26 cellular contexts compared by ENCODE assay signal in genomic region chr4:18813771-18814170, GRCh38.
A peak's percentile ranks its signal among the peaks of the same experiment; 100 is the strongest.
DNase-seq lines count a peak whose midpoint lies in the region; ATAC-seq, FAIRE-seq and TF ChIP-seq lines count a peak whose summit lies in the region.
"Had no signal": no experiment of that assay in that cellular context is flagged by ENCODE, and none has a peak within 500 bp of the region (broad histone marks: within the 10 kb centered on the region; RNA-seq: fewer than 3 reads in every experiment).

No MANE protein-coding gene starts in this region.

- no peaks in the 10 kb centered on the region for H4K20me1 ChIP-seq in K562 (replicated peaks; ENCODE audit: control insufficient read depth, insufficient read depth, low read length)
- H4K20me1 ChIP-seq: BLaER1 treated with 17β-estradiol and CSF1 and Interleukin-3, amounts not matched to agents 10 nM and 100 nM had no signal

- H2AFZ ChIP-seq in K562 (ENCODE audit: low read depth, low read length) = no peak overlapping the region

- TF ChIP-seq POLR2A in A549 (IDR thresholded peaks at IDR 0.05; ENCODE audit: low read length) (no peak), K562 (conservative IDR thresholded peaks at IDR 0.05) (no peak)

- no peaks in the 10 kb centered on the region for H3K36me3 ChIP-seq in K562 (ENCODE audit: control insufficient read depth, insufficient read depth, low read length)
- H3K36me3 ChIP-seq: BLaER1 treated with 17β-estradiol and CSF1 and Interleukin-3, amounts not matched to agents 10 nM and 100 nM had no signal

- H3K27me3 Mint-ChIP-seq in Calu3 (ENCODE audit: unreplicated experiment) = no peaks in the 10 kb centered on the region
- no peaks in the 10 kb centered on the region for H3K27me3 Mint-ChIP-seq in activated T-cell treated with anti-CD3 and anti-CD28 coated beads, Interleukin-2, amount 50 U/mL, for 72 hours (ENCODE audit: low read depth)
- H3K27me3 Mint-ChIP-seq: B cell; CD4-positive, alpha-beta T cell had no signal

- no peaks in the 10 kb centered on the region for H3K79me2 ChIP-seq in K562 (ENCODE audit: control insufficient read depth, insufficient read depth, low read length)

- H3K9me3 ChIP-seq in A549 = no peaks in the 10 kb centered on the region
- H3K9me3 ChIP-seq in K562 (replicated peaks; ENCODE audit: control insufficient read depth, insufficient read depth, low read depth, low read length) = no peaks in the 10 kb centered on the region
- H3K9me3 ChIP-seq: Caco-2 had no signal

- H3K4me1 Mint-ChIP-seq in Calu3 (ENCODE audit: low read depth, unreplicated experiment) = peaks cover 16% of the 10 kb centered on the region
- no peaks in the 10 kb centered on the region for H3K4me1 Mint-ChIP-seq in activated T-cell treated with anti-CD3 and anti-CD28 coated beads, Interleukin-2, amount 50 U/mL, for 72 hours (ENCODE audit: low read depth)
- H3K4me1 Mint-ChIP-seq: B cell had no signal

- no peak overlapping the region for H3K4me3 ChIP-seq in A549
- H3K4me3 ChIP-seq in K562 = no peak overlapping the region
- H3K4me3 ChIP-seq: BLaER1 treated with 17β-estradiol and CSF1 and Interleukin-3, amounts not matched to agents 10 nM and 100 nM; GM12878 had no signal

- intact Hi-C loops in Calu3 (cut with micrococcal nuclease; ENCODE audit: unreplicated experiment) = loop anchor here (2.0 kb wide), 2 partner anchors 121 to 125 kb away; no protein-coding TSS in a partner anchor
- intact Hi-C loops in K562 (cut with micrococcal nuclease) = no loop called here

- no peak overlapping the region for H3K9ac ChIP-seq in K562 (ENCODE audit: insufficient read depth in 1 of 2, low read depth in 2 of 2, low read length in 2 of 2)
- H3K9ac ChIP-seq: BLaER1 treated with 17β-estradiol and CSF1 and Interleukin-3, amounts not matched to agents 10 nM and 100 nM had no signal

- H3K36me3 Mint-ChIP-seq in Calu3 (ENCODE audit: insufficient read depth, unreplicated experiment) = no peaks in the 10 kb centered on the region
- H3K36me3 Mint-ChIP-seq in activated T-cell treated with anti-CD3 and anti-CD28 coated beads, Interleukin-2, amount 50 U/mL, for 72 hours (ENCODE audit: insufficient read depth in 2 of 2) = no peaks in the 10 kb centered on the region
- H3K36me3 Mint-ChIP-seq: CD8-positive, alpha-beta T cell had no signal

- H3K4me1 ChIP-seq in A549 (no peaks in the 10 kb centered on the region), K562 (replicated peaks in 1 of 2; ENCODE audit: control insufficient read depth in 2 of 2, insufficient read depth in 2 of 2, low read length in 2 of 2) (no peaks in the 10 kb centered on the region)

- peaks cover 3% of the 10 kb centered on the region for H3K9me3 Mint-ChIP-seq in Calu3 (ENCODE audit: low read depth, unreplicated experiment)
- H3K9me3 Mint-ChIP-seq in activated T-cell treated with anti-CD3 and anti-CD28 coated beads, Interleukin-2, amount 50 U/mL, for 72 hours = peaks cover 2 to 7% of the 10 kb centered on the region in 2 donors

- no peaks in the 10 kb centered on the region for H3K9me1 ChIP-seq in K562 (ENCODE audit: control insufficient read depth, insufficient read depth, low read length)

- no peak for ATAC-seq in A549
- ATAC-seq in K562 = no peak
- no peak for ATAC-seq in activated T-cell treated with anti-CD3 and anti-CD28 coated beads, Interleukin-2, amount 50 U/mL, for 72 hours (replicated peaks in 1 of 2)
- ATAC-seq: CD8-positive, alpha-beta T cell; GM12878 had no signal

- TF ChIP-seq RAD21 in A549 (conservative IDR thresholded peaks at IDR 0.05 in 1 of 2, IDR thresholded peaks at IDR 0.05 in 1 of 2) = no peak
- no peak for TF ChIP-seq RAD21 in K562 (CRISPR knock-in tag; conservative IDR thresholded peaks at IDR 0.05 in 1 of 2, IDR thresholded peaks at IDR 0.05 in 1 of 2)

- no peak overlapping the region for H3K4me2 ChIP-seq in A549
- no peak overlapping the region for H3K4me2 ChIP-seq in K562 (ENCODE audit: insufficient read depth, low read length)
- H3K4me2 ChIP-seq: BLaER1 treated with 17β-estradiol and CSF1 and Interleukin-3, amounts not matched to agents 10 nM and 100 nM had no signal

- POLR2A ChIA-PET in A549 (lab: Yijun Ruan, JAX) (no interaction called here), K562 (lab: Yijun Ruan, JAX) (no interaction called here)

- no peak overlapping the region for H3K4me3 Mint-ChIP-seq in Calu3 (ENCODE audit: low read depth, unreplicated experiment)
- H3K4me3 Mint-ChIP-seq in activated T-cell treated with anti-CD3 and anti-CD28 coated beads, Interleukin-2, amount 50 U/mL, for 72 hours = no peak overlapping the region
- H3K4me3 Mint-ChIP-seq: B cell; CD4-positive, alpha-beta T cell; CD8-positive, alpha-beta T cell had no signal

- BruUV-seq in Calu3 (replicated peaks; lab: Mats Ljungman, UMichigan) (no TSS peak), K562 (replicated peaks; lab: Mats Ljungman, UMichigan) (no TSS peak)

- H3K27ac Mint-ChIP-seq in Calu3 (ENCODE audit: unreplicated experiment) = peak overlapping the region; percentile 79
- no peak overlapping the region for H3K27ac Mint-ChIP-seq in activated T-cell treated with anti-CD3 and anti-CD28 coated beads, Interleukin-2, amount 50 U/mL, for 72 hours
- H3K27ac Mint-ChIP-seq: B cell; CD4-positive, alpha-beta T cell; CD8-positive, alpha-beta T cell had no signal

- H3K27ac ChIP-seq in A549 = no peak overlapping the region
- no peak overlapping the region for H3K27ac ChIP-seq in K562 (ENCODE audit: extremely low read depth, low read depth, low read length)
- H3K27ac ChIP-seq: BLaER1 treated with 17β-estradiol and CSF1 and Interleukin-3, amounts not matched to agents 10 nM and 100 nM; C4-2B had no signal

- FAIRE-seq in A549 (lab: Jason Lieb, UNC) (no peak), K562 (lab: Jason Lieb, UNC) (no peak)
- FAIRE-seq: A204.1, GM12878, GM12892, GM18507, GM19239 had no signal

- TF ChIP-seq CTCF in A549 (IDR thresholded peaks at IDR 0.05) (no peak), Calu3 (IDR thresholded peaks at IDR 0.05; ENCODE audit: unreplicated experiment) (no peak), K562 (IDR thresholded peaks at IDR 0.05 in 2 of 3, conservative IDR thresholded peaks at IDR 0.05 in 1 of 3; ENCODE audit: insufficient read depth in 2 of 3, low read depth in 1 of 3, low read length in 3 of 3) (no peak)

- TF ChIP-seq EP300 in A549 (IDR thresholded peaks at IDR 0.05) = no peak
- no peak for TF ChIP-seq EP300 in K562 (IDR thresholded peaks at IDR 0.05; ENCODE audit: low read length)

- no peak for DNase-seq in A549 (ENCODE audit: low read depth in 1 of 2, low spot score in 1 of 2)
- DNase-seq in Calu3 = no peak
- no peak for DNase-seq in K562 (ENCODE audit: extremely low read depth in 1 of 4, low spot score in 3 of 4)
- DNase-seq in NCI-H2081 (lab: John Stamatoyannopoulos, UW) = no peak
- no peak for DNase-seq in activated T-cell treated with anti-CD3 and anti-CD28 coated beads, Interleukin-2, amount 50 U/mL, for 72 hours
- no peak for DNase-seq in stimulated activated naive CD4-positive, alpha-beta T cell (lab: John Stamatoyannopoulos, UW)
- DNase-seq: 8988T; AML-193; Caco-2; CD4-positive, alpha-beta T cell; CD8-positive, alpha-beta T cell; DMS 273 treated with DMSO at 0.1 percent for 48 hours; DMS153; DMS53; DMS79; DND-41; EL; GDM1 had no signal

- CTCF ChIA-PET in A549 (lab: Yijun Ruan, JAX) (no interaction called here), Calu3 (lab: Charles Lee) (no interaction called here), K562 (lab: Yijun Ruan, JAX; ENCODE audit: low intra/inter-chr PET ratio) (no interaction called here)

- no peaks in the 10 kb centered on the region for H3K27me3 ChIP-seq in K562 (ENCODE audit: control insufficient read depth in 2 of 2, insufficient read depth in 2 of 2, low read length in 2 of 2)
- H3K27me3 ChIP-seq: BLaER1 treated with 17β-estradiol and CSF1 and Interleukin-3, amounts not matched to agents 10 nM and 100 nM had no signal

- in situ Hi-C loops in K562 (cut with MboI) = no loop called here

TF ChIP-seq in A549, 52 proteins besides CTCF, POLR2A, EP300 and RAD21:
- TF ChIP-seq MAFK (IDR thresholded peaks at IDR 0.05; ENCODE audit: partially characterized antibody) (peak; percentile 49), JUNB (IDR thresholded peaks at IDR 0.05) (no peak)

TF ChIP-seq in K562, 482 proteins besides CTCF, POLR2A, EP300 and RAD21:
- TF ChIP-seq MAFK (IDR thresholded peaks at IDR 0.05; ENCODE audit: low read length) (peak; percentile 33; the same call in 1 of the 2 replicates), ZNF217 (CRISPR knock-in tag; IDR thresholded peaks at IDR 0.05) (no peak), NFE2 (IDR thresholded peaks at IDR 0.05; ENCODE audit: low read depth) (no peak), CSDE1 (IDR thresholded peaks at IDR 0.05) (no peak), CAMTA2 (CRISPR knock-in tag; conservative IDR thresholded peaks at IDR 0.05) (no peak), ZNF316 (IDR thresholded peaks at IDR 0.05) (peak; percentile 25; the same call in 1 of the 2 replicates)

Comparison
In these comparisons a context has a peak if more than half of its experiments do, and no peak if none do; other contexts are left out.
1. Of the 35 proteins assayed by ChIP-seq in both K562 and A549: peak only in K562: none; only in A549: none; in both: MAFK; in neither: 34.